In the genomic region with DNA sequence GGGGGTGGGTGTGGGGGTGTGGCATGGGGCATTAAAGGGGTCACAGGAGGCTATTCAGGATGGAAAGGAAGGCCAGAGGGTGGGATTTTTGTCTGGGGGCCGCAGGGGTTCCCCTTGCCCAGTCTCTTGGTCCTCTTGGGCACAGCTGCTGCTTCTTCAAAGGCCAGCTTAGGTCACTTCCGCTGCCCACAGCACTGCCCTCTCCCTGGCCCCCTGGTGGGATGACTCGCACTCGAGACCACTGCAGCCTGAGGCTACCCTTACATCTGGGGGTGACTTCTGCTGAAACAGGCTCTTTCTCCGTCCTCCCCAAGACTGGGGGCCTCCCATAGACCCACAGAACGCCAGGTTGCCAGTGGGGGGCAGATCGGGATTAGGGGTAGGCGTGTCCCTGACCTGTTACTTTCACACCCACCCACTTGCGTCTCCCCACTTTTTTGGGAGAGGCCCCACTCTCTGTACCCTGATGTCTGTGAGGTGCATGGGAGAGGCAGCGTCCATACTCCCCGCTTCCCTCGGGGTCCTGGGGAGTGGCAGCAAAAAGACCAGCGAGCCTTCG, we compare ENCODE assay signal across 9 cellular contexts. TPM values are rescaled to one million over a fixed set of nuclear protein-coding genes. Genes with fewer than 3 reads are reported as not detected.
DNase-seq lines count a peak whose midpoint lies in the region; ATAC-seq and TF ChIP-seq lines count a peak whose summit lies in the region.
"Had no signal": no experiment of that assay in that cellular context is flagged by ENCODE, and none has a peak within 500 bp of the region (broad histone marks: within the 10 kb centered on the region; RNA-seq: fewer than 3 reads in every experiment).

No MANE protein-coding gene starts in this region.

- H3K36me3 ChIP-seq in OCI-LY3 (replicated peaks; ENCODE audit: low read depth, low read length), result no peaks in the 10 kb centered on the region
- no peaks in the 10 kb centered on the region for H3K36me3 ChIP-seq in endodermal cell (ENCODE audit: control insufficient read depth, insufficient read depth, low read length)
- no peaks in the 10 kb centered on the region for H3K36me3 ChIP-seq in psoas muscle (ENCODE audit: insufficient read depth in 1 of 2, low read depth in 1 of 2)

- H3K4me3 ChIP-seq in GM08714 (ENCODE audit: low read length), result peak overlapping the region; percentile 7; the same call in 1 of the 2 replicates
- peak overlapping the region; percentile 77 for H3K4me3 ChIP-seq in OCI-LY3 (ENCODE audit: low read length)
- peak overlapping the region; percentile 40 for H3K4me3 ChIP-seq in endodermal cell (ENCODE audit: low read length)
- peak overlapping the region; percentile 67 for H3K4me3 ChIP-seq in psoas muscle

- no peaks in the 10 kb centered on the region for H3K9me3 Mint-ChIP-seq in endodermal cell

- H3K27me3 Mint-ChIP-seq in endodermal cell (ENCODE audit: insufficient read depth), result peaks cover 53% of the 10 kb centered on the region

- peak overlapping the region; percentile 41 for H3K4me3 Mint-ChIP-seq in endodermal cell

- H3K27ac ChIP-seq in OCI-LY3 (ENCODE audit: low read length) (no peak overlapping the region), endodermal cell (ENCODE audit: low read depth, low read length) (no peak overlapping the region), psoas muscle (no peak overlapping the region)

- H3K27ac Mint-ChIP-seq in endodermal cell, result no peak overlapping the region

- peak overlapping the region; percentile 90 for H3K4me2 ChIP-seq in OCI-LY3 (ENCODE audit: low read length)

- no peaks in the 10 kb centered on the region for H3K36me3 Mint-ChIP-seq in endodermal cell (ENCODE audit: low read depth)

- H3K9me3 ChIP-seq in OCI-LY3 (ENCODE audit: insufficient read depth, low read length) (no peaks in the 10 kb centered on the region), endodermal cell (ENCODE audit: control insufficient read depth, low read length) (no peaks in the 10 kb centered on the region), psoas muscle (no peaks in the 10 kb centered on the region)

- WGBS in endodermal cell (ENCODE audit: insufficient coverage in 1 of 2, insufficient read length in 1 of 2), 2 experiments, result 34 to 42% methylated on average over 9 to 14 of the region's 14 CpGs
- WGBS in psoas muscle, 3 donors, result 18 to 26% (median 21%) methylated on average over 14 of the region's 14 CpGs

- TF ChIP-seq CTCF in OCI-LY3 (IDR thresholded peaks at IDR 0.05; ENCODE audit: low read depth, low read length) (no peak), endodermal cell (conservative IDR thresholded peaks at IDR 0.05) (no peak), psoas muscle (IDR thresholded peaks at IDR 0.05) (no peak)

- intact Hi-C loops in psoas muscle (cut with DNase I), result loop anchor here in 1 of 2 donors (2.0 kb wide), 1 partner anchor 38 kb away; no protein-coding TSS in a partner anchor

- no peaks in the 10 kb centered on the region for H4K20me1 ChIP-seq in OCI-LY3 (ENCODE audit: insufficient read depth, low read length)

- H2AFZ ChIP-seq in OCI-LY3 (ENCODE audit: low read depth, low read length), result no peak overlapping the region; the same call in 1 of the 2 replicates

- peaks cover 14% of the 10 kb centered on the region for H3K79me2 ChIP-seq in OCI-LY3 (ENCODE audit: low read length)

- peaks cover 19% of the 10 kb centered on the region for H3K4me1 Mint-ChIP-seq in endodermal cell

- H3K27me3 ChIP-seq in OCI-LY3 (ENCODE audit: low read depth, low read length), result peaks cover 24% of the 10 kb centered on the region
- H3K27me3 ChIP-seq in endodermal cell (ENCODE audit: control insufficient read depth, insufficient read depth, low read length, poor library complexity, severe bottlenecking), result peaks cover 42% of the 10 kb centered on the region
- peaks cover 0 to 49% (median 12%) of the 10 kb centered on the region in 3 donors for H3K27me3 ChIP-seq in psoas muscle (ENCODE audit: insufficient read depth in 3 of 3, low read length in 2 of 3)

- ATAC-seq in psoas muscle (no peak), GM21529 (IDR thresholded peaks at IDR 0.05; ENCODE audit: unreplicated experiment) (no peak), GM21447 (IDR thresholded peaks at IDR 0.05; ENCODE audit: unreplicated experiment) (no peak)
- ATAC-seq in activated CD4-positive, CD25-positive, alpha-beta regulatory T cell treated with anti-CD3 and anti-CD28 coated beads, Interleukin-2, amount 50 U/mL, for 24 hours, result no peak

- DNase-seq in endodermal cell, result no peak
- DNase-seq in psoas muscle, result no peak
- DNase-seq in NCI-H2227 (lab: John Stamatoyannopoulos, UW; ENCODE audit: unreplicated experiment), result no peak

- H3K4me1 ChIP-seq in OCI-LY3 (ENCODE audit: low read length), result peaks cover 16% of the 10 kb centered on the region
- H3K4me1 ChIP-seq in endodermal cell (ENCODE audit: control insufficient read depth, insufficient read depth, low read length), result no peaks in the 10 kb centered on the region
- peaks cover 20% of the 10 kb centered on the region for H3K4me1 ChIP-seq in psoas muscle

- peak overlapping the region; percentile 31; the same call in 1 of the 2 replicates for H3K9ac ChIP-seq in OCI-LY3 (ENCODE audit: low read length)
- no peak overlapping the region for H3K9ac ChIP-seq in endodermal cell (ENCODE audit: extremely low read depth, low read length, poor library complexity, severe bottlenecking)

RNA-seq across cellular contexts. Expression of gene LKAAEAR1, which starts 1.3 kb away (rescaled TPM):
- total RNA-seq in endodermal cell (not detected), psoas muscle (not detected)
- not detected for polyA plus RNA-seq in endodermal cell (2013, experiment 1 of 2)
- polyA plus RNA-seq in endodermal cell (2013, experiment 2 of 2), result not detected
- polyA plus RNA-seq in psoas muscle, result not detected

RNA-seq across cellular contexts. Expression of gene OPRL1, which starts 3.0 kb away (rescaled TPM):
- total RNA-seq in endodermal cell (1 to 10 TPM; 4.1 to 5.5 TPM), psoas muscle (under 1 TPM; 0.17 to 0.94 (median 0.21) TPM)
- polyA plus RNA-seq in endodermal cell (2013, experiment 1 of 2), result 3.0 TPM
- 2.8 TPM for polyA plus RNA-seq in endodermal cell (2013, experiment 2 of 2)
- polyA plus RNA-seq in psoas muscle, result under 1 TPM; 0.03 to 0.08 (median 0.08) TPM

RNA-seq across cellular contexts. Expression of gene RGS19, which starts 3.6 kb away (rescaled TPM):
- total RNA-seq in endodermal cell (10 to 100 TPM; 14.6 to 15.8 TPM), psoas muscle (1 to 10 TPM; 2.0 to 3.5 (median 2.4) TPM)
- polyA plus RNA-seq in endodermal cell (2013, experiment 1 of 2), result 10.7 TPM
- 10.8 TPM for polyA plus RNA-seq in endodermal cell (2013, experiment 2 of 2)
- 1 to 10 TPM; 3.7 to 5.7 (median 3.8) TPM for polyA plus RNA-seq in psoas muscle

RNA-seq across cellular contexts. Expression of gene TCEA2, which starts 19.9 kb away (rescaled TPM):
- 100 to 1,000 TPM in 1 of 2 donors, 10 to 100 TPM in 1; 64.3 to 110 TPM for total RNA-seq in endodermal cell
- polyA plus RNA-seq in endodermal cell (2013, experiment 1 of 2), result 82.9 TPM
- 77.1 TPM for polyA plus RNA-seq in endodermal cell (2013, experiment 2 of 2)
- total RNA-seq in psoas muscle, result 10 to 100 TPM; 30.2 to 43.4 (median 37.6) TPM
- 10 to 100 TPM; 15.1 to 24.9 (median 15.6) TPM for polyA plus RNA-seq in psoas muscle

RNA-seq across cellular contexts. Expression of gene NPBWR2, which starts 24.5 kb away (rescaled TPM):
- not detected for total RNA-seq in endodermal cell
- not detected for polyA plus RNA-seq in endodermal cell (2013, experiment 1 of 2)
- not detected for polyA plus RNA-seq in endodermal cell (2013, experiment 2 of 2)
- not detected for total RNA-seq in psoas muscle
- polyA plus RNA-seq in psoas muscle, result not detected
- total RNA-seq: LHCN-M2 had no signal

Comparison
In these comparisons a context has a peak if more than half of its experiments do, and no peak if none do; other contexts are left out.
1. H3K4me3 ChIP-seq: peak in every context shown above with its lines; median percentile 77 in OCI-LY3; 67 in psoas muscle; 40 in endodermal cell; 7 in GM08714.